Comparison of ENCODE assay signal across 21 cellular contexts in genomic region chr14:98223106-98223505, GRCh38.
DNase-seq lines count a peak whose midpoint lies in the region; ATAC-seq, FAIRE-seq and TF ChIP-seq lines count a peak whose summit lies in the region.
"Had no signal": no experiment of that assay in that cellular context is flagged by ENCODE, and none has a peak within 500 bp of the region (broad histone marks: within the 10 kb centered on the region; RNA-seq: fewer than 3 reads in every experiment).

No MANE protein-coding gene starts in this region.

- H3K27me3 ChIP-seq in CD4-positive, alpha-beta memory T cell (ENCODE audit: insufficient read depth, low read length) = no peaks in the 10 kb centered on the region
- H3K27me3 ChIP-seq: sigmoid colon, transverse colon had no signal

- peaks cover 18% of the 10 kb centered on the region for H3K36me3 Mint-ChIP-seq in T-helper 1 cell treated with Interleukin-12 subunit alpha and Interleukin-12 subunit beta and Interleukin-4 antibody, amounts not matched to agents 30 μg/mL and 1 μg/mL, for 36 hours (ENCODE audit: low read depth)
- H3K36me3 Mint-ChIP-seq in CD4-positive, alpha-beta memory T cell = peaks cover 0 to 1% of the 10 kb centered on the region in 2 donors
- peaks cover 7% of the 10 kb centered on the region for H3K36me3 Mint-ChIP-seq in activated CD4-positive, alpha-beta memory T cell treated with anti-CD3 and anti-CD28 coated beads, Interleukin-2, amount 10 ng/mL, durations not matched to agents 7 days and 5 days (ENCODE audit: low read depth)
- H3K36me3 Mint-ChIP-seq in effector memory CD8-positive, alpha-beta T cell (ENCODE audit: insufficient read depth) = peaks cover 2% of the 10 kb centered on the region

- no peak for DNase-seq in T-helper 1 cell
- DNase-seq in CD4-positive, alpha-beta memory T cell = no peak
- no peak for DNase-seq in activated CD4-positive, alpha-beta memory T cell treated with anti-CD3 and anti-CD28 coated beads, Interleukin-2, amount 10 ng/mL, durations not matched to agents 7 days and 5 days
- DNase-seq in effector memory CD8-positive, alpha-beta T cell = no peak
- DNase-seq in GM12891 (ENCODE audit: insufficient read length, low spot score) = no peak
- DNase-seq in NCI-H82 treated with DMSO at 0.1 percent for 48 hours (lab: John Stamatoyannopoulos, UW; ENCODE audit: unreplicated experiment) = no peak
- no peak for DNase-seq in NCI-H2227 (lab: John Stamatoyannopoulos, UW; ENCODE audit: unreplicated experiment)
- DNase-seq: activated CD4-positive, CD25-positive, alpha-beta regulatory T cell treated with anti-CD3 and anti-CD28 coated beads, Interleukin-2, amount 50 U/mL, for 72 hours; GF-D8; GM23248; NCI-H1105; NCI-H2107; NCI-H510A treated with DMSO at 0.1 percent for 48 hours; posterior cingulate gyrus; SIG-M5; sigmoid colon; SW 1271; transverse colon had no signal

- H3K9me3 Mint-ChIP-seq in T-helper 1 cell treated with Interleukin-12 subunit alpha and Interleukin-12 subunit beta and Interleukin-4 antibody, amounts not matched to agents 30 μg/mL and 1 μg/mL, for 36 hours = no peaks in the 10 kb centered on the region
- no peaks in the 10 kb centered on the region for H3K9me3 Mint-ChIP-seq in CD4-positive, alpha-beta memory T cell
- H3K9me3 Mint-ChIP-seq in activated CD4-positive, alpha-beta memory T cell treated with anti-CD3 and anti-CD28 coated beads, Interleukin-2, amount 10 ng/mL, durations not matched to agents 7 days and 5 days = no peaks in the 10 kb centered on the region
- no peaks in the 10 kb centered on the region for H3K9me3 Mint-ChIP-seq in effector memory CD8-positive, alpha-beta T cell

- POLR2A ChIA-PET in CD4-positive, alpha-beta memory T cell (lab: Charles Lee; ENCODE audit: partially characterized antibody) = interaction anchor here (0.7 to 12.6 kb wide), 16 partner anchors 13 to 1049 kb away, joined by 3 to 116 read pairs (median 5); partner anchors contain the start of gene BCL11B
- POLR2A ChIA-PET in activated CD4-positive, alpha-beta memory T cell treated with anti-CD3 and anti-CD28 coated beads, Interleukin-2, amount 10 ng/mL, durations not matched to agents 7 days and 5 days (lab: Charles Lee) = interaction anchor here (0.8 to 2.3 kb wide), 3 partner anchors 34 to 82 kb away, joined by 3 to 13 read pairs (median 8); no protein-coding TSS in a partner anchor

- no peaks in the 10 kb centered on the region for H3K27me3 Mint-ChIP-seq in T-helper 1 cell treated with Interleukin-12 subunit alpha and Interleukin-12 subunit beta and Interleukin-4 antibody, amounts not matched to agents 30 μg/mL and 1 μg/mL, for 36 hours (ENCODE audit: low read depth)
- H3K27me3 Mint-ChIP-seq in CD4-positive, alpha-beta memory T cell = no peaks in the 10 kb centered on the region
- no peaks in the 10 kb centered on the region for H3K27me3 Mint-ChIP-seq in activated CD4-positive, alpha-beta memory T cell treated with anti-CD3 and anti-CD28 coated beads, Interleukin-2, amount 10 ng/mL, durations not matched to agents 7 days and 5 days
- no peaks in the 10 kb centered on the region for H3K27me3 Mint-ChIP-seq in effector memory CD8-positive, alpha-beta T cell

- no peak for TF ChIP-seq POLR2A in GM12891 (IDR thresholded peaks at IDR 0.05; ENCODE audit: low read depth, low read length)

- H3K27ac ChIP-seq in CD4-positive, alpha-beta memory T cell (ENCODE audit: low read depth, low read length) = peak overlapping the region; percentile 61
- H3K27ac ChIP-seq: 22Rv1, GM23248, sigmoid colon, transverse colon had no signal

- peak overlapping the region; percentile 95 for H3K27ac Mint-ChIP-seq in T-helper 1 cell treated with Interleukin-12 subunit alpha and Interleukin-12 subunit beta and Interleukin-4 antibody, amounts not matched to agents 30 μg/mL and 1 μg/mL, for 36 hours
- H3K27ac Mint-ChIP-seq in CD4-positive, alpha-beta memory T cell = peak overlapping the region; percentile 88 to 99 (median 95)
- peak overlapping the region; percentile 87 for H3K27ac Mint-ChIP-seq in activated CD4-positive, alpha-beta memory T cell treated with anti-CD3 and anti-CD28 coated beads, Interleukin-2, amount 10 ng/mL, durations not matched to agents 7 days and 5 days
- peak overlapping the region; percentile 86 to 94 for H3K27ac Mint-ChIP-seq in effector memory CD8-positive, alpha-beta T cell

- no peak for ATAC-seq in effector memory CD8-positive, alpha-beta T cell (replicated peaks)
- ATAC-seq: Panc1 had no signal

- CTCF ChIA-PET in CD4-positive, alpha-beta memory T cell (lab: Charles Lee; ENCODE audit: partially characterized antibody) = interaction anchor here (0.7 to 6.2 kb wide), 5 partner anchors 22 to 1044 kb away, joined by 3 to 47 read pairs (median 3); no protein-coding TSS in a partner anchor
- CTCF ChIA-PET in activated CD4-positive, alpha-beta memory T cell treated with anti-CD3 and anti-CD28 coated beads, Interleukin-2, amount 10 ng/mL, durations not matched to agents 7 days and 5 days (lab: Charles Lee) = interaction anchor here (0.9 to 1.9 kb wide), 3 partner anchors 9 to 84 kb away, joined by 3 to 4 read pairs (median 3); no protein-coding TSS in a partner anchor

- H3K4me1 ChIP-seq in CD4-positive, alpha-beta memory T cell (ENCODE audit: insufficient read depth, low read length) = peaks cover 97% of the 10 kb centered on the region
- H3K4me1 ChIP-seq: sigmoid colon, transverse colon had no signal

- H3K36me3 ChIP-seq in CD4-positive, alpha-beta memory T cell (ENCODE audit: insufficient read depth, low read length) = no peaks in the 10 kb centered on the region
- H3K36me3 ChIP-seq: sigmoid colon, transverse colon had no signal

- H3K4me3 ChIP-seq in CD4-positive, alpha-beta memory T cell (ENCODE audit: low read length in 2 of 2) = peak overlapping the region in 1 of 2 donors; percentile 8
- H3K4me3 ChIP-seq: GM23248, sigmoid colon, transverse colon had no signal

- H3K4me1 Mint-ChIP-seq in T-helper 1 cell treated with Interleukin-12 subunit alpha and Interleukin-12 subunit beta and Interleukin-4 antibody, amounts not matched to agents 30 μg/mL and 1 μg/mL, for 36 hours (ENCODE audit: low read depth) = peaks cover 56% of the 10 kb centered on the region
- H3K4me1 Mint-ChIP-seq in CD4-positive, alpha-beta memory T cell = peaks cover 54 to 63% (median 59%) of the 10 kb centered on the region in 4 donors
- peaks cover 61% of the 10 kb centered on the region for H3K4me1 Mint-ChIP-seq in activated CD4-positive, alpha-beta memory T cell treated with anti-CD3 and anti-CD28 coated beads, Interleukin-2, amount 10 ng/mL, durations not matched to agents 7 days and 5 days
- H3K4me1 Mint-ChIP-seq in effector memory CD8-positive, alpha-beta T cell (ENCODE audit: low read depth in 2 of 2) = peaks cover 32 to 51% of the 10 kb centered on the region in 2 donors

- intact Hi-C loops in CD4-positive, alpha-beta memory T cell (cut with micrococcal nuclease) = loop anchor here (1.0 to 5.0 kb wide), 3 partner anchors 13 to 246 kb away; no protein-coding TSS in a partner anchor

- peak overlapping the region; percentile 49 for H3K4me3 Mint-ChIP-seq in T-helper 1 cell treated with Interleukin-12 subunit alpha and Interleukin-12 subunit beta and Interleukin-4 antibody, amounts not matched to agents 30 μg/mL and 1 μg/mL, for 36 hours
- peak overlapping the region in 5 of 8 donors; percentile 66 to 86 (median 80) for H3K4me3 Mint-ChIP-seq in CD4-positive, alpha-beta memory T cell
- no peak overlapping the region for H3K4me3 Mint-ChIP-seq in activated CD4-positive, alpha-beta memory T cell treated with anti-CD3 and anti-CD28 coated beads, Interleukin-2, amount 10 ng/mL, durations not matched to agents 7 days and 5 days
- H3K4me3 Mint-ChIP-seq in effector memory CD8-positive, alpha-beta T cell = peak overlapping the region; percentile 62 to 64

- no peak for FAIRE-seq in GM12891 (lab: Jason Lieb, UNC)

- no peaks in the 10 kb centered on the region for H3K9me3 ChIP-seq in CD4-positive, alpha-beta memory T cell (ENCODE audit: control insufficient read depth in 1 of 2, low read length in 2 of 2)
- H3K9me3 ChIP-seq: sigmoid colon, transverse colon had no signal

TF ChIP-seq in GM12891, 5 proteins besides CTCF, POLR2A, EP300 and RAD21:
- TF ChIP-seq SPI1 (IDR thresholded peaks at IDR 0.05; ENCODE audit: low read depth, low read length) (no peak), TAF1 (IDR thresholded peaks at IDR 0.05; ENCODE audit: low read depth, low read length) (no peak), POLR2AphosphoS5 (IDR thresholded peaks at IDR 0.05; ENCODE audit: low read depth, low read length) (no peak), PAX5 (IDR thresholded peaks at IDR 0.05; ENCODE audit: insufficient read depth, low read length, severe bottlenecking) (no peak), POU2F2 (IDR thresholded peaks at IDR 0.05; ENCODE audit: low read depth, low read length) (no peak)
